ENCODE assay signal across 2 cellular contexts in the genomic region with DNA sequence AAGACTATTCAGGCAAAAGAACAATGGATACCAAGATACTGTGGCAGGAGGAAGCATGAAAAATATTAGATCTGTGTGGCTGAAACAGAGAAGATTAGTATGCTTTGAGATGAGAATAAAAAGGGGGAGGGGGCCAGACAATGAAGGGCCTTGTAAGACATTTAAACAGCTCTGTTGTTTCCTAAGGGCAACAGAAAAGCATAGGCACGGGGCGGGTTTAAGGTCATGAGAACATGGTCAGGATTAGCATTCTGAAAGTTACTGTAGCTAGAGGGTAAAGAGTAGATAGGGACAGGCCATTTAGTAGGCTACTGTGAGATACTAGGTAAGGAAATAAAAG.
TF ChIP-seq lines count a peak whose summit lies in the region.

No MANE protein-coding gene starts in this region.

TF ChIP-seq in SK-N-SH treated with all-trans-retinoic acid at 6 μM for 48 hours, 23 proteins besides CTCF, POLR2A, EP300 and RAD21:
- TF ChIP-seq, protein P1, sequence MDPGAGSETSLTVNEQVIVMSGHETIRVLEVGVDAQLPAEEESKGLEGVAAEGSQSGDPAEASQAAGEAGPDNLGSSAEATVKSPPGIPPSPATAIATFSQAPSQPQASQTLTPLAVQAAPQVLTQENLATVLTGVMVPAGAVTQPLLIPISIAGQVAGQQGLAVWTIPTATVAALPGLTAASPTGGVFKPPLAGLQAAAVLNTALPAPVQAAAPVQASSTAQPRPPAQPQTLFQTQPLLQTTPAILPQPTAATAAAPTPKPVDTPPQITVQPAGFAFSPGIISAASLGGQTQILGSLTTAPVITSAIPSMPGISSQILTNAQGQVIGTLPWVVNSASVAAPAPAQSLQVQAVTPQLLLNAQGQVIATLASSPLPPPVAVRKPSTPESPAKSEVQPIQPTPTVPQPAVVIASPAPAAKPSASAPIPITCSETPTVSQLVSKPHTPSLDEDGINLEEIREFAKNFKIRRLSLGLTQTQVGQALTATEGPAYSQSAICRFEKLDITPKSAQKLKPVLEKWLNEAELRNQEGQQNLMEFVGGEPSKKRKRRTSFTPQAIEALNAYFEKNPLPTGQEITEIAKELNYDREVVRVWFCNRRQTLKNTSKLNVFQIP (CRISPR knock-in tag; IDR thresholded peaks at IDR 0.05; ENCODE audit: borderline replicate concordance, low read depth): no peak
TF ChIP-seq in SK-N-SH treated with all-trans-retinoic acid at 6 μM for 48 hours: peak in this region for 0.

TF ChIP-seq in SK-N-SH, 30 proteins besides CTCF, POLR2A, EP300 and RAD21 (continued from another document):
- TF ChIP-seq, protein P2, sequence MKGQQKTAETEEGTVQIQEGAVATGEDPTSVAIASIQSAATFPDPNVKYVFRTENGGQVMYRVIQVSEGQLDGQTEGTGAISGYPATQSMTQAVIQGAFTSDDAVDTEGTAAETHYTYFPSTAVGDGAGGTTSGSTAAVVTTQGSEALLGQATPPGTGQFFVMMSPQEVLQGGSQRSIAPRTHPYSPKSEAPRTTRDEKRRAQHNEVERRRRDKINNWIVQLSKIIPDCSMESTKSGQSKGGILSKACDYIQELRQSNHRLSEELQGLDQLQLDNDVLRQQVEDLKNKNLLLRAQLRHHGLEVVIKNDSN (IDR thresholded peaks at IDR 0.05; ENCODE audit: borderline replicate concordance, low read depth): no peak
- no peak for TF ChIP-seq CHD2 (IDR thresholded peaks at IDR 0.05; ENCODE audit: low read length, partially characterized antibody)
- TF ChIP-seq SMC3 (IDR thresholded peaks at IDR 0.05; ENCODE audit: low read depth, low read length): no peak
- TF ChIP-seq FOXJ3 (CRISPR knock-in tag; IDR thresholded peaks at IDR 0.05): no peak
- no peak for TF ChIP-seq EZH2phosphoT487 (IDR thresholded peaks at IDR 0.05; ENCODE audit: borderline replicate concordance, low read depth)
- TF ChIP-seq POLR2AphosphoS5 (IDR thresholded peaks at IDR 0.05; ENCODE audit: low read depth, low read length): no peak
- no peak for TF ChIP-seq FOXM1 (IDR thresholded peaks at IDR 0.05; ENCODE audit: low read depth)
- no peak for TF ChIP-seq REST (IDR thresholded peaks at IDR 0.05; ENCODE audit: low read depth, low read length)
- TF ChIP-seq ELF1 (IDR thresholded peaks at IDR 0.05): no peak
- no peak for TF ChIP-seq FOSL2 (IDR thresholded peaks at IDR 0.05; ENCODE audit: borderline replicate concordance, low read depth)
- TF ChIP-seq YY1 (IDR thresholded peaks at IDR 0.05; ENCODE audit: low read depth): no peak
